Comparison of ENCODE assay signal across 3 cellular contexts in the genomic region with DNA sequence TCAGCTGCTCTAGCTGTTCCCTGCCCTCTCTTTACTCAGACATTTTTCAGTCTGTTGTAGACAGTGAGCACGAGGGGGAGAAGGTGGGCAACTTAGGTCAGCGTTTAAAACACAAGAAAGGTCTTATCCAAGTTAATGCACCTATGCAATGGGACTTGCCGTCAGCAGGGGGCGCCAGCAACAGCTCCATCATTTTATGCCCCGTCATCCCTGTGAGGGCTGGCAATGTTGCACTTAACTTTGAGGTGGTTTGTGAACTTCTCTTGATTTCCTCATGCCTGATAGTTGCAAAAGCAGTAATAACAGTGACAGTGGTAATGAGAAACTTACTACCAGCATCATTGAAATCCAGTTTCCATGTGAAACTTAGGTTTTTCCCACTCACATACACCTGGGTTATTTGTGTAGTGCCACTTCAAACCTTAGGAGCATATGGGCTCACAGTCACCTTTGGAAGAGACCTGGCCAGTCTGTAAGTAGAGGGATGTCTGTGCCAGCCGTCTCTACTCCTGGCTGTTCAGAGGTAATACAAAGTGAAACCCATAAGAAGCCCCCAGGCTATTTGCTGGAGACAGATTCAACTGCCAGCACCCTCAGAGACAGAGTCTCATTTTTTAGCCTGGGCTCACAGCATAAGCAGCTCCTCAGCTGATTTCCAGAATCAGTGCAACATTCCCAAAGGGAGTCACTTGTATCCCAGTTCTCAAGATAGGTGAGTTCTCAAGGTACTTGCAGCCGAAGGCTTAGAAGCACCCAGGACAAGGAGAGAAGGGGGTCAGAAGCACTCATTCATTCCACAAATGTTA.
TF ChIP-seq lines count a peak whose summit lies in the region.

No MANE protein-coding gene starts in this region.

TF ChIP-seq in A549, 52 proteins besides CTCF, POLR2A, EP300 and RAD21 (continues in another document):
- TF ChIP-seq ESRRA (IDR thresholded peaks at IDR 0.05; ENCODE audit: borderline replicate concordance, low read length): 0 out of 2 replicates have a peak, but pooled peaks have one; percentile 42
- TF ChIP-seq HMGXB4 (CRISPR knock-in tag; IDR thresholded peaks at IDR 0.05; ENCODE audit: borderline replicate concordance): peak; percentile 49; the same call in 1 of the 2 replicates
- TF ChIP-seq HOXB13 (CRISPR knock-in tag; IDR thresholded peaks at IDR 0.05; ENCODE audit: low read depth): peak; percentile 54
- TF ChIP-seq EHF (CRISPR knock-in tag; IDR thresholded peaks at IDR 0.05): peak; percentile 75; the same call in 1 of the 2 replicates
- peak; percentile 9; the same call in 1 of the 2 replicates for TF ChIP-seq FOXS1 (CRISPR knock-in tag; IDR thresholded peaks at IDR 0.05)
- TF ChIP-seq, protein P1, sequence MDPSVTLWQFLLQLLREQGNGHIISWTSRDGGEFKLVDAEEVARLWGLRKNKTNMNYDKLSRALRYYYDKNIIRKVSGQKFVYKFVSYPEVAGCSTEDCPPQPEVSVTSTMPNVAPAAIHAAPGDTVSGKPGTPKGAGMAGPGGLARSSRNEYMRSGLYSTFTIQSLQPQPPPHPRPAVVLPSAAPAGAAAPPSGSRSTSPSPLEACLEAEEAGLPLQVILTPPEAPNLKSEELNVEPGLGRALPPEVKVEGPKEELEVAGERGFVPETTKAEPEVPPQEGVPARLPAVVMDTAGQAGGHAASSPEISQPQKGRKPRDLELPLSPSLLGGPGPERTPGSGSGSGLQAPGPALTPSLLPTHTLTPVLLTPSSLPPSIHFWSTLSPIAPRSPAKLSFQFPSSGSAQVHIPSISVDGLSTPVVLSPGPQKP (IDR thresholded peaks at IDR 0.05; ENCODE audit: low read depth, low read length): no peak
- no peak for TF ChIP-seq FOSL2 (IDR thresholded peaks at IDR 0.05)
- TF ChIP-seq FOSL2 (CRISPR knock-in tag; IDR thresholded peaks at IDR 0.05): peak; percentile 73
- TF ChIP-seq MYC (IDR thresholded peaks at IDR 0.05; ENCODE audit: borderline replicate concordance, low read length): peak; percentile 23; the same call in 1 of the 2 replicates
- TF ChIP-seq JUN (IDR thresholded peaks at IDR 0.05): peak; percentile 13 to 36; a peak in 2 of 5 replicates
- TF ChIP-seq GATA3 (IDR thresholded peaks at IDR 0.05; ENCODE audit: borderline replicate concordance): no peak

TF ChIP-seq in GM12891, 5 proteins besides CTCF, POLR2A, EP300 and RAD21:
- TF ChIP-seq POLR2AphosphoS5 (IDR thresholded peaks at IDR 0.05; ENCODE audit: low read depth, low read length) (0 out of 2 replicates have a peak, but pooled peaks have one; percentile 13), TAF1 (IDR thresholded peaks at IDR 0.05; ENCODE audit: low read depth, low read length) (no peak)

TF ChIP-seq in GM12878, 131 proteins besides CTCF, POLR2A, EP300 and RAD21:
- TF ChIP-seq PAX8 (IDR thresholded peaks at IDR 0.05) (no peak), WRNIP1 (IDR thresholded peaks at IDR 0.05; ENCODE audit: borderline replicate concordance, low read depth, low read length) (0 out of 2 replicates have a peak, but pooled peaks have one; percentile 71), RELA (IDR thresholded peaks at IDR 0.05; ENCODE audit: borderline replicate concordance, partially characterized antibody) (no peak), SMC3 (IDR thresholded peaks at IDR 0.05; ENCODE audit: borderline replicate concordance, low read length) (peak; percentile 65), YY1 (IDR thresholded peaks at IDR 0.05; ENCODE audit: low read depth, low read length) (peak; percentile 69; the same call in 1 of the 2 replicates), TARDBP (IDR thresholded peaks at IDR 0.05; ENCODE audit: borderline replicate concordance) (no peak), CREM (IDR thresholded peaks at IDR 0.05; ENCODE audit: low read depth) (no peak), IRF3 (IDR thresholded peaks at IDR 0.05) (no peak), CHD2 (IDR thresholded peaks at IDR 0.05; ENCODE audit: borderline replicate concordance, low read depth, low read length) (no peak), ZNF622 (IDR thresholded peaks at IDR 0.05) (no peak), PAX5 (IDR thresholded peaks at IDR 0.05; ENCODE audit: borderline replicate concordance, low read depth, low read length) (no peak), ZNF207 (IDR thresholded peaks at IDR 0.05; ENCODE audit: borderline replicate concordance) (no peak), RBBP5 (conservative IDR thresholded peaks at IDR 0.05) (no peak), FOS (IDR thresholded peaks at IDR 0.05; ENCODE audit: borderline replicate concordance, extremely low read depth, insufficient read length) (no peak), EZH2 (IDR thresholded peaks at IDR 0.05; ENCODE audit: borderline replicate concordance, control insufficient read depth, low read depth, low read length) (no peak), FOXK2 (IDR thresholded peaks at IDR 0.05) (no peak)
- TF ChIP-seq, protein P2, sequence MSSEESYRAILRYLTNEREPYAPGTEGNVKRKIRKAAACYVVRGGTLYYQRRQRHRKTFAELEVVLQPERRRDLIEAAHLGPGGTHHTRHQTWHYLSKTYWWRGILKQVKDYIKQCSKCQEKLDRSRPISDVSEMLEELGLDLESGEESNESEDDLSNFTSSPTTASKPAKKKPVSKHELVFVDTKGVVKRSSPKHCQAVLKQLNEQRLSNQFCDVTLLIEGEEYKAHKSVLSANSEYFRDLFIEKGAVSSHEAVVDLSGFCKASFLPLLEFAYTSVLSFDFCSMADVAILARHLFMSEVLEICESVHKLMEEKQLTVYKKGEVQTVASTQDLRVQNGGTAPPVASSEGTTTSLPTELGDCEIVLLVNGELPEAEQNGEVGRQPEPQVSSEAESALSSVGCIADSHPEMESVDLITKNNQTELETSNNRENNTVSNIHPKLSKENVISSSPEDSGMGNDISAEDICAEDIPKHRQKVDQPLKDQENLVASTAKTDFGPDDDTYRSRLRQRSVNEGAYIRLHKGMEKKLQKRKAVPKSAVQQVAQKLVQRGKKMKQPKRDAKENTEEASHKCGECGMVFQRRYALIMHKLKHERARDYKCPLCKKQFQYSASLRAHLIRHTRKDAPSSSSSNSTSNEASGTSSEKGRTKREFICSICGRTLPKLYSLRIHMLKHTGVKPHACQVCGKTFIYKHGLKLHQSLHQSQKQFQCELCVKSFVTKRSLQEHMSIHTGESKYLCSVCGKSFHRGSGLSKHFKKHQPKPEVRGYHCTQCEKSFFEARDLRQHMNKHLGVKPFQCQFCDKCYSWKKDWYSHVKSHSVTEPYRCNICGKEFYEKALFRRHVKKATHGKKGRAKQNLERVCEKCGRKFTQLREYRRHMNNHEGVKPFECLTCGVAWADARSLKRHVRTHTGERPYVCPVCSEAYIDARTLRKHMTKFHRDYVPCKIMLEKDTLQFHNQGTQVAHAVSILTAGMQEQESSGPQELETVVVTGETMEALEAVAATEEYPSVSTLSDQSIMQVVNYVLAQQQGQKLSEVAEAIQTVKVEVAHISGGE (CRISPR knock-in tag; IDR thresholded peaks at IDR 0.05): no peak
- TF ChIP-seq, protein P3, sequence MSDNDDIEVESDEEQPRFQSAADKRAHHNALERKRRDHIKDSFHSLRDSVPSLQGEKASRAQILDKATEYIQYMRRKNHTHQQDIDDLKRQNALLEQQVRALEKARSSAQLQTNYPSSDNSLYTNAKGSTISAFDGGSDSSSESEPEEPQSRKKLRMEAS (IDR thresholded peaks at IDR 0.05; ENCODE audit: low read depth, low read length): no peak
- TF ChIP-seq, protein P4, sequence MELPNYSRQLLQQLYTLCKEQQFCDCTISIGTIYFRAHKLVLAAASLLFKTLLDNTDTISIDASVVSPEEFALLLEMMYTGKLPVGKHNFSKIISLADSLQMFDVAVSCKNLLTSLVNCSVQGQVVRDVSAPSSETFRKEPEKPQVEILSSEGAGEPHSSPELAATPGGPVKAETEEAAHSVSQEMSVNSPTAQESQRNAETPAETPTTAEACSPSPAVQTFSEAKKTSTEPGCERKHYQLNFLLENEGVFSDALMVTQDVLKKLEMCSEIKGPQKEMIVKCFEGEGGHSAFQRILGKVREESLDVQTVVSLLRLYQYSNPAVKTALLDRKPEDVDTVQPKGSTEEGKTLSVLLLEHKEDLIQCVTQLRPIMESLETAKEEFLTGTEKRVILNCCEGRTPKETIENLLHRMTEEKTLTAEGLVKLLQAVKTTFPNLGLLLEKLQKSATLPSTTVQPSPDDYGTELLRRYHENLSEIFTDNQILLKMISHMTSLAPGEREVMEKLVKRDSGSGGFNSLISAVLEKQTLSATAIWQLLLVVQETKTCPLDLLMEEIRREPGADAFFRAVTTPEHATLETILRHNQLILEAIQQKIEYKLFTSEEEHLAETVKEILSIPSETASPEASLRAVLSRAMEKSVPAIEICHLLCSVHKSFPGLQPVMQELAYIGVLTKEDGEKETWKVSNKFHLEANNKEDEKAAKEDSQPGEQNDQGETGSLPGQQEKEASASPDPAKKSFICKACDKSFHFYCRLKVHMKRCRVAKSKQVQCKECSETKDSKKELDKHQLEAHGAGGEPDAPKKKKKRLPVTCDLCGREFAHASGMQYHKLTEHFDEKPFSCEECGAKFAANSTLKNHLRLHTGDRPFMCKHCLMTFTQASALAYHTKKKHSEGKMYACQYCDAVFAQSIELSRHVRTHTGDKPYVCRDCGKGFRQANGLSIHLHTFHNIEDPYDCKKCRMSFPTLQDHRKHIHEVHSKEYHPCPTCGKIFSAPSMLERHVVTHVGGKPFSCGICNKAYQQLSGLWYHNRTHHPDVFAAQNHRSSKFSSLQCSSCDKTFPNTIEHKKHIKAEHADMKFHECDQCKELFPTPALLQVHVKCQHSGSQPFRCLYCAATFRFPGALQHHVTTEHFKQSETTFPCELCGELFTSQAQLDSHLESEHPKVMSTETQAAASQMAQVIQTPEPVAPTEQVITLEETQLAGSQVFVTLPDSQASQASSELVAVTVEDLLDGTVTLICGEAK (IDR thresholded peaks at IDR 0.05; ENCODE audit: borderline replicate concordance): no peak
